In the genomic region with DNA sequence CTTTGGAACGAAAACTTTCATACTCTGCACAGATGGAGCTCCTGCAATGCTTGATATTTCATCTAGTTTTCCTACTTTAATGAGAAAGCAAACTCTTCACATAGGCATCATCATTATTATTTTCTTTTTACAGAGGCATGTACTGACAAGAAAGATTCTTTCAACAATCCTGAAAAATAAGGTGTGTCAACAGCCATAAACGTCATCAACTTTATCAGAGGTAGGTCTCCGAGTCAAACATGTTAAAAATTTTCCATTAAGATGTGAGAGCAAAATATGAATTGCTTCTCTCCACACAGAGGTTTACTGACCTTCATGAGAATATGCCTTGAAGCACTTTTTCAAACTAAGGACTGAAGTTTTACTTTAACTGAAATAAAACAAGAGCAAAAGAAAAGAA, we compare ENCODE assay signal across 20 cellular contexts. TPM values are rescaled to one million over a fixed set of nuclear protein-coding genes. Genes with fewer than 3 reads are reported as not detected.
DNase-seq lines count a peak whose midpoint lies in the region; ATAC-seq, FAIRE-seq and TF ChIP-seq lines count a peak whose summit lies in the region.
"Had no signal": no experiment of that assay in that cellular context is flagged by ENCODE, and none has a peak within 500 bp of the region (broad histone marks: within the 10 kb centered on the region; RNA-seq: fewer than 3 reads in every experiment).

No MANE protein-coding gene starts in this region.

- TF ChIP-seq POLR2A in K562 (conservative IDR thresholded peaks at IDR 0.05) = no peak

- no peaks in the 10 kb centered on the region for H3K27me3 ChIP-seq in K562 (ENCODE audit: control insufficient read depth in 2 of 2, insufficient read depth in 2 of 2, low read length in 2 of 2)

- TF ChIP-seq RAD21 in K562 (CRISPR knock-in tag; conservative IDR thresholded peaks at IDR 0.05 in 1 of 2, IDR thresholded peaks at IDR 0.05 in 1 of 2) = no peak

- no peak overlapping the region for H3K4me3 ChIP-seq in K562
- H3K4me3 ChIP-seq: GM23338 had no signal

- POLR2A ChIA-PET in RWPE1 (lab: Yijun Ruan, JAX; ENCODE audit: low non-redundant PET) = no interaction called here
- POLR2A ChIA-PET in K562 (lab: Yijun Ruan, JAX) = interaction anchor here (1.1 kb wide), 1 partner anchor 14 kb away, joined by 4 read pairs; no protein-coding TSS in a partner anchor

- intact Hi-C loops in K562 (cut with micrococcal nuclease) = no loop called here

- H3K4me1 Mint-ChIP-seq in mesothelial cell of epicardium = peaks cover 7% of the 10 kb centered on the region
- H3K4me1 Mint-ChIP-seq: GM23338 had no signal

- peak overlapping the region; percentile 73 for H3K27ac Mint-ChIP-seq in mesothelial cell of epicardium
- no peak overlapping the region for H3K27ac Mint-ChIP-seq in activated naive CD4-positive, alpha-beta T cell treated with anti-CD3 and anti-CD28 coated beads, Interleukin-2, amount 50 U/mL, for 72 hours
- H3K27ac Mint-ChIP-seq: CD4-positive, alpha-beta T cell; GM23338 had no signal

- no peaks in the 10 kb centered on the region for H3K9me1 ChIP-seq in K562 (ENCODE audit: control insufficient read depth, insufficient read depth, low read length)

- TF ChIP-seq EP300 in K562 (IDR thresholded peaks at IDR 0.05; ENCODE audit: low read length) = no peak

- peaks cover 11% of the 10 kb centered on the region for H3K9me3 Mint-ChIP-seq in mesothelial cell of epicardium
- no peaks in the 10 kb centered on the region for H3K9me3 Mint-ChIP-seq in activated naive CD4-positive, alpha-beta T cell treated with anti-CD3 and anti-CD28 coated beads, Interleukin-2, amount 50 U/mL, for 72 hours
- H3K9me3 Mint-ChIP-seq: CD4-positive, alpha-beta T cell; GM23338 had no signal

- no peaks in the 10 kb centered on the region for H3K79me2 ChIP-seq in K562 (ENCODE audit: control insufficient read depth, insufficient read depth, low read length)

- H3K27me3 Mint-ChIP-seq in mesothelial cell of epicardium (ENCODE audit: low read depth) = peaks cover 14% of the 10 kb centered on the region
- H3K27me3 Mint-ChIP-seq: CD4-positive, alpha-beta T cell had no signal

- WGBS in K562 (ENCODE audit: insufficient coverage, low coverage, missing lambda C conversion rate) = 15% methylated on average over 3 of the region's 3 CpGs

- CTCF ChIA-PET in RWPE1 (lab: Yijun Ruan, JAX) (no interaction called here), K562 (lab: Yijun Ruan, JAX; ENCODE audit: low intra/inter-chr PET ratio) (no interaction called here)

- peaks cover 0 to 6% of the 10 kb centered on the region in 2 experiments; a peak in 2 of 5 replicates for H3K4me1 ChIP-seq in K562 (replicated peaks in 1 of 2; ENCODE audit: control insufficient read depth in 2 of 2, insufficient read depth in 2 of 2, low read length in 2 of 2)
- H3K4me1 ChIP-seq: Caco-2 had no signal

- no peaks in the 10 kb centered on the region for H3K9me3 ChIP-seq in K562 (replicated peaks; ENCODE audit: control insufficient read depth, insufficient read depth, low read depth, low read length)
- H3K9me3 ChIP-seq: Caco-2 had no signal

- no peak for FAIRE-seq in K562 (lab: Jason Lieb, UNC)
- FAIRE-seq: A204.1, D721Med, G401.6, GM12892, GM18507, H54 had no signal

- no peak overlapping the region for H3K4me2 ChIP-seq in K562 (ENCODE audit: insufficient read depth, low read length)
- H3K4me2 ChIP-seq: GM23338 had no signal

- no TSS peak for BruUV-seq in K562 (replicated peaks; lab: Mats Ljungman, UMichigan)

- no peaks in the 10 kb centered on the region for H4K20me1 ChIP-seq in K562 (replicated peaks; ENCODE audit: control insufficient read depth, insufficient read depth, low read length)

- H3K36me3 Mint-ChIP-seq in mesothelial cell of epicardium = no peaks in the 10 kb centered on the region
- H3K36me3 Mint-ChIP-seq in activated naive CD4-positive, alpha-beta T cell treated with anti-CD3 and anti-CD28 coated beads, Interleukin-2, amount 50 U/mL, for 72 hours = no peaks in the 10 kb centered on the region

- ATAC-seq in K562 = no peak
- no peak for ATAC-seq in activated naive CD4-positive, alpha-beta T cell treated with anti-CD3 and anti-CD28 coated beads, Interleukin-2, amount 50 U/mL, for 72 hours
- ATAC-seq: GM23338 had no signal

- in situ Hi-C loops in K562 (cut with MboI) = no loop called here

- DNase-seq in RWPE1 (ENCODE audit: low spot score) (peak; percentile 45), K562 (ENCODE audit: extremely low read depth in 1 of 4, low spot score in 3 of 4) (no peak), epithelial cell of prostate (ENCODE audit: low read depth, low spot score) (no peak), mesothelial cell of epicardium (ENCODE audit: low spot score in 2 of 2, unreplicated experiment in 2 of 2) (no peak), cerebellum (ENCODE audit: low spot score) (no peak), GM10266 (ENCODE audit: extremely low spot score) (no peak)
- DNase-seq in activated naive CD4-positive, alpha-beta T cell treated with anti-CD3 and anti-CD28 coated beads, Interleukin-2, amount 50 U/mL, for 72 hours (ENCODE audit: low spot score in 2 of 2) = no peak
- DNase-seq: AML-193; Caco-2; CD4-positive, alpha-beta T cell; HCEC 1CT; IMR-90 had no signal

- H2AFZ ChIP-seq in K562 (ENCODE audit: low read depth, low read length) = peak overlapping the region; percentile 50
- H2AFZ ChIP-seq: GM23338 had no signal

- H3K27ac ChIP-seq in RWPE1 (no peak overlapping the region), K562 (ENCODE audit: extremely low read depth, low read depth, low read length) (no peak overlapping the region), epithelial cell of prostate (peak overlapping the region; percentile 58)
- H3K27ac ChIP-seq: C4-2B had no signal

- no peak for TF ChIP-seq CTCF in RWPE1 (conservative IDR thresholded peaks at IDR 0.05; ENCODE audit: low read depth)
- no peak for TF ChIP-seq CTCF in K562 (IDR thresholded peaks at IDR 0.05 in 2 of 3, conservative IDR thresholded peaks at IDR 0.05 in 1 of 3; ENCODE audit: insufficient read depth in 2 of 3, low read depth in 1 of 3, low read length in 3 of 3)
- no peak for TF ChIP-seq CTCF in mesothelial cell of epicardium (IDR thresholded peaks at IDR 0.05; ENCODE audit: unreplicated experiment)
- TF ChIP-seq CTCF in GM10266 (IDR thresholded peaks at IDR 0.05; ENCODE audit: control insufficient read depth, insufficient read depth, low read depth, missing control alignments) = no peak

- H3K4me3 Mint-ChIP-seq in mesothelial cell of epicardium = no peak overlapping the region
- H3K4me3 Mint-ChIP-seq: CD4-positive, alpha-beta T cell; GM23338 had no signal

- H3K9ac ChIP-seq in K562 (ENCODE audit: insufficient read depth in 1 of 2, low read depth in 2 of 2, low read length in 2 of 2) = no peak overlapping the region

- H3K36me3 ChIP-seq in K562 (ENCODE audit: control insufficient read depth, insufficient read depth, low read length) = no peaks in the 10 kb centered on the region

TF ChIP-seq in K562, 482 proteins besides CTCF, POLR2A, EP300 and RAD21:
- no peak for TF ChIP-seq SPI1 (IDR thresholded peaks at IDR 0.05; ENCODE audit: borderline replicate concordance, low read depth, low read length)

RNA-seq across cellular contexts. Expression of a gene that starts 26.1 kb away (rescaled TPM):
- 145 and 164 TPM in 2 replicates for total RNA-seq in K562 (2011; cell fraction: chromatin; rRNA removed; ENCODE audit: low replicate concordance)
- 88.0 and 89.7 TPM in 2 replicates for total RNA-seq in K562 (2011; cell fraction: nucleolus; rRNA removed)
- total RNA-seq in K562 (2011; cell fraction: nucleoplasm; rRNA removed) = 125 and 166 TPM in 2 replicates
- 43.9 and 49.9 TPM in 2 replicates for total RNA-seq in K562 (2014; rRNA removed)
- 49.5 and 50.9 TPM in 2 replicates for total RNA-seq in K562 (2014; rRNA removed; fragmentation: Illumina TruSeq; extraction: Trizol)
- total RNA-seq in K562 (2015; rRNA removed; fragmentation: Illumina TruSeq; extraction: Trizol) = 49.4 and 50.4 TPM in 2 replicates
- total RNA-seq in K562 (2021) = 57.7 and 63.5 TPM in 2 replicates
- polyA plus RNA-seq in K562 (2011; rRNA removed) = 42.6 and 48.8 TPM in 2 replicates
- polyA plus RNA-seq in K562 (2011; cell fraction: cytosol; rRNA removed) = 26.9 and 37.2 TPM in 2 replicates
- 178 and 187 TPM in 2 replicates for polyA plus RNA-seq in K562 (2011; cell fraction: nucleus; rRNA removed)
- polyA plus RNA-seq in K562 (2012) = 43.6 and 44.4 TPM in 2 replicates
- polyA plus RNA-seq in K562 (2014; fragmentation: Illumina TruSeq; extraction: Trizol) = 60.3 and 61.9 TPM in 2 replicates
- polyA plus RNA-seq in K562 (2014; fragmentation: Nextera tagmentation; extraction: Ambion mirVana) = 1 to 10 TPM; 2.9 to 5.5 TPM
- polyA plus RNA-seq in K562 (2014; rRNA removed) = 55.3 and 55.9 TPM in 2 replicates
- polyA minus RNA-seq in K562 (2011; rRNA and poly(A)+ RNA removed) = 32.4 and 38.8 TPM in 2 replicates
- 14.8 and 19.9 TPM in 2 replicates for polyA minus RNA-seq in K562 (2011; cell fraction: cytosol; rRNA and poly(A)+ RNA removed)
- polyA minus RNA-seq in K562 (2011; cell fraction: nucleus; rRNA and poly(A)+ RNA removed) = 21.1 and 34.2 TPM in 2 replicates
- total RNA-seq in mesothelial cell of epicardium = 57.3 to 60.1 TPM (median 59.8 TPM) in 3 replicates
- 38.0 TPM for total RNA-seq in cerebellum
- 10 to 100 TPM; 42.9 to 75.9 TPM for total RNA-seq in activated naive CD4-positive, alpha-beta T cell treated with anti-CD3 and anti-CD28 coated beads, Interleukin-2, amount 50 U/mL, for 72 hours

RNA-seq across cellular contexts. Expression of a gene that starts 53.2 kb away (rescaled TPM):
- total RNA-seq in K562 (2011; cell fraction: chromatin; rRNA removed; ENCODE audit: low replicate concordance) = 19.2 and 43.1 TPM in 2 replicates
- total RNA-seq in K562 (2011; cell fraction: nucleolus; rRNA removed) = 12.0 and 14.1 TPM in 2 replicates
- 25.6 and 32.9 TPM in 2 replicates for total RNA-seq in K562 (2011; cell fraction: nucleoplasm; rRNA removed)
- total RNA-seq in K562 (2014; rRNA removed) (37.3 and 37.5 TPM in 2 replicates), K562 (2014; rRNA removed; fragmentation: Illumina TruSeq; extraction: Trizol) (42.8 and 50.8 TPM in 2 replicates), K562 (2015; rRNA removed; fragmentation: Illumina TruSeq; extraction: Trizol) (38.6 and 45.5 TPM in 2 replicates), K562 (2021) (28.5 and 30.0 TPM in 2 replicates), mesothelial cell of epicardium (22.6 to 27.0 TPM (median 25.2 TPM) in 3 replicates), cerebellum (17.7 TPM)
- polyA plus RNA-seq in K562 (2011; rRNA removed) (28.5 and 35.1 TPM in 2 replicates), K562 (2014; fragmentation: Illumina TruSeq; extraction: Trizol) (42.1 and 47.0 TPM in 2 replicates), K562 (2014; fragmentation: Nextera tagmentation; extraction: Ambion mirVana) (10 to 100 TPM; 10.6 to 13.0 TPM), K562 (2014; rRNA removed) (36.6 and 40.6 TPM in 2 replicates)
- polyA plus RNA-seq in K562 (2011; cell fraction: cytosol; rRNA removed) = 10.9 and 16.7 TPM in 2 replicates
- polyA plus RNA-seq in K562 (2011; cell fraction: nucleus; rRNA removed) = 18.9 and 21.9 TPM in 2 replicates
- polyA plus RNA-seq in K562 (2012) = 19.3 and 25.3 TPM in 2 replicates
- polyA minus RNA-seq in K562 (2011; rRNA and poly(A)+ RNA removed) = 24.9 and 30.1 TPM in 2 replicates
- polyA minus RNA-seq in K562 (2011; cell fraction: cytosol; rRNA and poly(A)+ RNA removed) = 9.1 and 14.6 TPM in 2 replicates
- 14.9 and 28.0 TPM in 2 replicates for polyA minus RNA-seq in K562 (2011; cell fraction: nucleus; rRNA and poly(A)+ RNA removed)
- 10 to 100 TPM; 18.1 to 28.0 TPM for total RNA-seq in activated naive CD4-positive, alpha-beta T cell treated with anti-CD3 and anti-CD28 coated beads, Interleukin-2, amount 50 U/mL, for 72 hours
